ENCODE assay signal across 8 cellular contexts in genomic region chr12:26768611-26769603, GRCh38.
DNase-seq lines count a peak whose midpoint lies in the region; ATAC-seq, FAIRE-seq and TF ChIP-seq lines count a peak whose summit lies in the region.

No MANE protein-coding gene starts in this region.

- FAIRE-seq in urothelium cell line (lab: Jason Lieb, UNC): no peak

- H3K27me3 Mint-ChIP-seq in activated naive CD8-positive, alpha-beta T cell treated with anti-CD3 and anti-CD28 coated beads for 36 hours: no peaks in the 10 kb centered on the region
- no peaks in the 10 kb centered on the region for H3K27me3 Mint-ChIP-seq in nephron progenitor cell (ENCODE audit: low read depth, poor library complexity)

- no peak overlapping the region for H3K4me3 Mint-ChIP-seq in activated naive CD8-positive, alpha-beta T cell treated with anti-CD3 and anti-CD28 coated beads for 36 hours
- no peak overlapping the region for H3K4me3 Mint-ChIP-seq in nephron progenitor cell

- no peak for TF ChIP-seq CTCF in nephron progenitor cell (IDR thresholded peaks at IDR 0.05)

- peaks cover 54% of the 10 kb centered on the region for H3K36me3 Mint-ChIP-seq in activated naive CD8-positive, alpha-beta T cell treated with anti-CD3 and anti-CD28 coated beads for 36 hours
- no peaks in the 10 kb centered on the region for H3K36me3 Mint-ChIP-seq in nephron progenitor cell (ENCODE audit: low read depth)

- H3K27ac Mint-ChIP-seq in activated naive CD8-positive, alpha-beta T cell treated with anti-CD3 and anti-CD28 coated beads for 36 hours: peak overlapping the region; percentile 28
- H3K27ac Mint-ChIP-seq in nephron progenitor cell: no peak overlapping the region

- H3K9me3 Mint-ChIP-seq in activated naive CD8-positive, alpha-beta T cell treated with anti-CD3 and anti-CD28 coated beads for 36 hours: peaks cover 9% of the 10 kb centered on the region
- H3K9me3 Mint-ChIP-seq in nephron progenitor cell: peaks cover 3% of the 10 kb centered on the region

- peak; percentile 42 for DNase-seq in COR-L47 (lab: John Stamatoyannopoulos, UW)
- peak; percentile 14 for DNase-seq in activated naive CD8-positive, alpha-beta T cell treated with anti-CD3 and anti-CD28 coated beads for 36 hours
- no peak for DNase-seq in nephron progenitor cell
- DNase-seq in GDM1 (lab: John Stamatoyannopoulos, UW): no peak
- no peak for DNase-seq in urothelium cell line (ENCODE audit: low spot score)
- DNase-seq in NCI-H128 (lab: John Stamatoyannopoulos, UW; ENCODE audit: unreplicated experiment): no peak

- peak; percentile 58 for ATAC-seq in GM19455 (IDR thresholded peaks at IDR 0.05; ENCODE audit: unreplicated experiment)
- ATAC-seq in HG03342 (IDR thresholded peaks at IDR 0.05; ENCODE audit: unreplicated experiment): peak; percentile 75

- peaks cover 25% of the 10 kb centered on the region for H3K4me1 Mint-ChIP-seq in activated naive CD8-positive, alpha-beta T cell treated with anti-CD3 and anti-CD28 coated beads for 36 hours
- H3K4me1 Mint-ChIP-seq in nephron progenitor cell: no peaks in the 10 kb centered on the region

Comparison
In these comparisons a context has a peak if more than half of its experiments do, and no peak if none do; other contexts are left out.
1. DNase-seq: peak in COR-L47 (single experiment) and activated naive CD8-positive, alpha-beta T cell treated with anti-CD3 and anti-CD28 coated beads for 36 hours (single experiment); none in nephron progenitor cell (single experiment), GDM1 (single experiment), urothelium cell line (single experiment) and NCI-H128 (single experiment).